1 cellular context compared by ENCODE assay signal in the genomic region with DNA sequence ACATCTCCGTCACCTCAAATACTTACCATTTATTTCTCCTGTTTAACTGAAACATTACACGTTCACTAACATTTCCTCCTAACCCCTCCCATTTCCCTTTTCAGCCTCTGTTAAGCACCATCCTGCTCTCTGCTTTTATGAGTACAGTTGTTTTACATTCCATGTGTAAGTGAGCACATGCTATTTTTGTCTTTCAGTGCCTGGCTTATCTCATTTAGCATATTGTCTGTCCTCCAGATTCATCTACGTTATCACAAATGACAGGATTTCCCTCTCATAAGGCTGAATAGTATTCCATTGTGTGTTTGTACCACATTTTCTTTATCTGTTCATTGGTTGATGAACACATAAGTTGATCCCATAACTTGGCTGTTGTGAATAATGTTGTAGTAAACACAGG.
TF ChIP-seq lines count a peak whose summit lies in the region.

No MANE protein-coding gene starts in this region.

TF ChIP-seq in K562, 482 proteins besides CTCF, POLR2A, EP300 and RAD21 (continued from another document and continues in another):
- TF ChIP-seq, protein P1, sequence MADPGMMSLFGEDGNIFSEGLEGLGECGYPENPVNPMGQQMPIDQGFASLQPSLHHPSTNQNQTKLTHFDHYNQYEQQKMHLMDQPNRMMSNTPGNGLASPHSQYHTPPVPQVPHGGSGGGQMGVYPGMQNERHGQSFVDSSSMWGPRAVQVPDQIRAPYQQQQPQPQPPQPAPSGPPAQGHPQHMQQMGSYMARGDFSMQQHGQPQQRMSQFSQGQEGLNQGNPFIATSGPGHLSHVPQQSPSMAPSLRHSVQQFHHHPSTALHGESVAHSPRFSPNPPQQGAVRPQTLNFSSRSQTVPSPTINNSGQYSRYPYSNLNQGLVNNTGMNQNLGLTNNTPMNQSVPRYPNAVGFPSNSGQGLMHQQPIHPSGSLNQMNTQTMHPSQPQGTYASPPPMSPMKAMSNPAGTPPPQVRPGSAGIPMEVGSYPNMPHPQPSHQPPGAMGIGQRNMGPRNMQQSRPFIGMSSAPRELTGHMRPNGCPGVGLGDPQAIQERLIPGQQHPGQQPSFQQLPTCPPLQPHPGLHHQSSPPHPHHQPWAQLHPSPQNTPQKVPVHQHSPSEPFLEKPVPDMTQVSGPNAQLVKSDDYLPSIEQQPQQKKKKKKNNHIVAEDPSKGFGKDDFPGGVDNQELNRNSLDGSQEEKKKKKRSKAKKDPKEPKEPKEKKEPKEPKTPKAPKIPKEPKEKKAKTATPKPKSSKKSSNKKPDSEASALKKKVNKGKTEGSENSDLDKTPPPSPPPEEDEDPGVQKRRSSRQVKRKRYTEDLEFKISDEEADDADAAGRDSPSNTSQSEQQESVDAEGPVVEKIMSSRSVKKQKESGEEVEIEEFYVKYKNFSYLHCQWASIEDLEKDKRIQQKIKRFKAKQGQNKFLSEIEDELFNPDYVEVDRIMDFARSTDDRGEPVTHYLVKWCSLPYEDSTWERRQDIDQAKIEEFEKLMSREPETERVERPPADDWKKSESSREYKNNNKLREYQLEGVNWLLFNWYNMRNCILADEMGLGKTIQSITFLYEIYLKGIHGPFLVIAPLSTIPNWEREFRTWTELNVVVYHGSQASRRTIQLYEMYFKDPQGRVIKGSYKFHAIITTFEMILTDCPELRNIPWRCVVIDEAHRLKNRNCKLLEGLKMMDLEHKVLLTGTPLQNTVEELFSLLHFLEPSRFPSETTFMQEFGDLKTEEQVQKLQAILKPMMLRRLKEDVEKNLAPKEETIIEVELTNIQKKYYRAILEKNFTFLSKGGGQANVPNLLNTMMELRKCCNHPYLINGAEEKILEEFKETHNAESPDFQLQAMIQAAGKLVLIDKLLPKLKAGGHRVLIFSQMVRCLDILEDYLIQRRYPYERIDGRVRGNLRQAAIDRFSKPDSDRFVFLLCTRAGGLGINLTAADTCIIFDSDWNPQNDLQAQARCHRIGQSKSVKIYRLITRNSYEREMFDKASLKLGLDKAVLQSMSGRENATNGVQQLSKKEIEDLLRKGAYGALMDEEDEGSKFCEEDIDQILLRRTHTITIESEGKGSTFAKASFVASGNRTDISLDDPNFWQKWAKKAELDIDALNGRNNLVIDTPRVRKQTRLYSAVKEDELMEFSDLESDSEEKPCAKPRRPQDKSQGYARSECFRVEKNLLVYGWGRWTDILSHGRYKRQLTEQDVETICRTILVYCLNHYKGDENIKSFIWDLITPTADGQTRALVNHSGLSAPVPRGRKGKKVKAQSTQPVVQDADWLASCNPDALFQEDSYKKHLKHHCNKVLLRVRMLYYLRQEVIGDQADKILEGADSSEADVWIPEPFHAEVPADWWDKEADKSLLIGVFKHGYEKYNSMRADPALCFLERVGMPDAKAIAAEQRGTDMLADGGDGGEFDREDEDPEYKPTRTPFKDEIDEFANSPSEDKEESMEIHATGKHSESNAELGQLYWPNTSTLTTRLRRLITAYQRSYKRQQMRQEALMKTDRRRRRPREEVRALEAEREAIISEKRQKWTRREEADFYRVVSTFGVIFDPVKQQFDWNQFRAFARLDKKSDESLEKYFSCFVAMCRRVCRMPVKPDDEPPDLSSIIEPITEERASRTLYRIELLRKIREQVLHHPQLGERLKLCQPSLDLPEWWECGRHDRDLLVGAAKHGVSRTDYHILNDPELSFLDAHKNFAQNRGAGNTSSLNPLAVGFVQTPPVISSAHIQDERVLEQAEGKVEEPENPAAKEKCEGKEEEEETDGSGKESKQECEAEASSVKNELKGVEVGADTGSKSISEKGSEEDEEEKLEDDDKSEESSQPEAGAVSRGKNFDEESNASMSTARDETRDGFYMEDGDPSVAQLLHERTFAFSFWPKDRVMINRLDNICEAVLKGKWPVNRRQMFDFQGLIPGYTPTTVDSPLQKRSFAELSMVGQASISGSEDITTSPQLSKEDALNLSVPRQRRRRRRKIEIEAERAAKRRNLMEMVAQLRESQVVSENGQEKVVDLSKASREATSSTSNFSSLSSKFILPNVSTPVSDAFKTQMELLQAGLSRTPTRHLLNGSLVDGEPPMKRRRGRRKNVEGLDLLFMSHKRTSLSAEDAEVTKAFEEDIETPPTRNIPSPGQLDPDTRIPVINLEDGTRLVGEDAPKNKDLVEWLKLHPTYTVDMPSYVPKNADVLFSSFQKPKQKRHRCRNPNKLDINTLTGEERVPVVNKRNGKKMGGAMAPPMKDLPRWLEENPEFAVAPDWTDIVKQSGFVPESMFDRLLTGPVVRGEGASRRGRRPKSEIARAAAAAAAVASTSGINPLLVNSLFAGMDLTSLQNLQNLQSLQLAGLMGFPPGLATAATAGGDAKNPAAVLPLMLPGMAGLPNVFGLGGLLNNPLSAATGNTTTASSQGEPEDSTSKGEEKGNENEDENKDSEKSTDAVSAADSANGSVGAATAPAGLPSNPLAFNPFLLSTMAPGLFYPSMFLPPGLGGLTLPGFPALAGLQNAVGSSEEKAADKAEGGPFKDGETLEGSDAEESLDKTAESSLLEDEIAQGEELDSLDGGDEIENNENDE (IDR thresholded peaks at IDR 0.05; ENCODE audit: low read depth, low read length): no peak
- TF ChIP-seq, protein P2, sequence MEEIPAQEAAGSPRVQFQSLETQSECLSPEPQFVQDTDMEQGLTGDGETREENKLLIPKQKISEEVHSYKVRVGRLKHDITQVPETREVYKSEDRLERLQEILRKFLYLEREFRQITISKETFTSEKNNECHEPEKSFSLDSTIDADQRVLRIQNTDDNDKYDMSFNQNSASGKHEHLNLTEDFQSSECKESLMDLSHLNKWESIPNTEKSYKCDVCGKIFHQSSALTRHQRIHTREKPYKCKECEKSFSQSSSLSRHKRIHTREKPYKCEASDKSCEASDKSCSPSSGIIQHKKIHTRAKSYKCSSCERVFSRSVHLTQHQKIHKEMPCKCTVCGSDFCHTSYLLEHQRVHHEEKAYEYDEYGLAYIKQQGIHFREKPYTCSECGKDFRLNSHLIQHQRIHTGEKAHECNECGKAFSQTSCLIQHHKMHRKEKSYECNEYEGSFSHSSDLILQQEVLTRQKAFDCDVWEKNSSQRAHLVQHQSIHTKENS (CRISPR knock-in tag; IDR thresholded peaks at IDR 0.05): no peak
- TF ChIP-seq, protein P3, sequence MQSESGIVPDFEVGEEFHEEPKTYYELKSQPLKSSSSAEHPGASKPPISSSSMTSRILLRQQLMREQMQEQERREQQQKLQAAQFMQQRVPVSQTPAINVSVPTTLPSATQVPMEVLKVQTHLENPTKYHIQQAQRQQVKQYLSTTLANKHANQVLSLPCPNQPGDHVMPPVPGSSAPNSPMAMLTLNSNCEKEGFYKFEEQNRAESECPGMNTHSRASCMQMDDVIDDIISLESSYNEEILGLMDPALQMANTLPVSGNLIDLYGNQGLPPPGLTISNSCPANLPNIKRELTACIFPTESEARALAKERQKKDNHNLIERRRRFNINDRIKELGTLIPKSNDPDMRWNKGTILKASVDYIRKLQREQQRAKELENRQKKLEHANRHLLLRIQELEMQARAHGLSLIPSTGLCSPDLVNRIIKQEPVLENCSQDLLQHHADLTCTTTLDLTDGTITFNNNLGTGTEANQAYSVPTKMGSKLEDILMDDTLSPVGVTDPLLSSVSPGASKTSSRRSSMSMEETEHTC (IDR thresholded peaks at IDR 0.05): no peak
- TF ChIP-seq, protein P4, sequence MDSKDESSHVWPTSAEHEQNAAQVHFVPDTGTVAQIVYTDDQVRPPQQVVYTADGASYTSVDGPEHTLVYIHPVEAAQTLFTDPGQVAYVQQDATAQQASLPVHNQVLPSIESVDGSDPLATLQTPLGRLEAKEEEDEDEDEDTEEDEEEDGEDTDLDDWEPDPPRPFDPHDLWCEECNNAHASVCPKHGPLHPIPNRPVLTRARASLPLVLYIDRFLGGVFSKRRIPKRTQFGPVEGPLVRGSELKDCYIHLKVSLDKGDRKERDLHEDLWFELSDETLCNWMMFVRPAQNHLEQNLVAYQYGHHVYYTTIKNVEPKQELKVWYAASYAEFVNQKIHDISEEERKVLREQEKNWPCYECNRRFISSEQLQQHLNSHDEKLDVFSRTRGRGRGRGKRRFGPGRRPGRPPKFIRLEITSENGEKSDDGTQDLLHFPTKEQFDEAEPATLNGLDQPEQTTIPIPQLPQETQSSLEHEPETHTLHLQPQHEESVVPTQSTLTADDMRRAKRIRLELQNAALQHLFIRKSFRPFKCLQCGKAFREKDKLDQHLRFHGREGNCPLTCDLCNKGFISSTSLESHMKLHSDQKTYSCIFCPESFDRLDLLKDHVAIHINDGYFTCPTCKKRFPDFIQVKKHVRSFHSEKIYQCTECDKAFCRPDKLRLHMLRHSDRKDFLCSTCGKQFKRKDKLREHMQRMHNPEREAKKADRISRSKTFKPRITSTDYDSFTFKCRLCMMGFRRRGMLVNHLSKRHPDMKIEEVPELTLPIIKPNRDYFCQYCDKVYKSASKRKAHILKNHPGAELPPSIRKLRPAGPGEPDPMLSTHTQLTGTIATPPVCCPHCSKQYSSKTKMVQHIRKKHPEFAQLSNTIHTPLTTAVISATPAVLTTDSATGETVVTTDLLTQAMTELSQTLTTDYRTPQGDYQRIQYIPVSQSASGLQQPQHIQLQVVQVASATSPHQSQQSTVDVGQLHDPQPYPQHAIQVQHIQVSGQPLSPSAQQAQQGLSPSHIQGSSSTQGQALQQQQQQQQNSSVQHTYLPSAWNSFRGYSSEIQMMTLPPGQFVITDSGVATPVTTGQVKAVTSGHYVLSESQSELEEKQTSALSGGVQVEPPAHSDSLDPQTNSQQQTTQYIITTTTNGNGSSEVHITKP (IDR thresholded peaks at IDR 0.05; ENCODE audit: partially characterized antibody): no peak
- TF ChIP-seq CXXC5 (CRISPR knock-in tag; IDR thresholded peaks at IDR 0.05) (no peak; the same call in 1 of the 2 replicates), ZNF778 (CRISPR knock-in tag; IDR thresholded peaks at IDR 0.05) (no peak), SMAD3 (CRISPR knock-in tag; conservative IDR thresholded peaks at IDR 0.05) (no peak), SP1 (CRISPR knock-in tag; IDR thresholded peaks at IDR 0.05) (peak; percentile 72), U2AF1 (optimal IDR thresholded peaks at IDR 0.05; ENCODE audit: low read depth, low read length) (no peak), HIVEP1 (CRISPR knock-in tag; IDR thresholded peaks at IDR 0.05) (no peak), ZNF133 (CRISPR knock-in tag; IDR thresholded peaks at IDR 0.05) (no peak), IRF2 (CRISPR knock-in tag; IDR thresholded peaks at IDR 0.05) (no peak), EWSR1 (IDR thresholded peaks at IDR 0.05; ENCODE audit: borderline replicate concordance, low read depth, partially characterized antibody) (no peak)
- TF ChIP-seq, protein P5, sequence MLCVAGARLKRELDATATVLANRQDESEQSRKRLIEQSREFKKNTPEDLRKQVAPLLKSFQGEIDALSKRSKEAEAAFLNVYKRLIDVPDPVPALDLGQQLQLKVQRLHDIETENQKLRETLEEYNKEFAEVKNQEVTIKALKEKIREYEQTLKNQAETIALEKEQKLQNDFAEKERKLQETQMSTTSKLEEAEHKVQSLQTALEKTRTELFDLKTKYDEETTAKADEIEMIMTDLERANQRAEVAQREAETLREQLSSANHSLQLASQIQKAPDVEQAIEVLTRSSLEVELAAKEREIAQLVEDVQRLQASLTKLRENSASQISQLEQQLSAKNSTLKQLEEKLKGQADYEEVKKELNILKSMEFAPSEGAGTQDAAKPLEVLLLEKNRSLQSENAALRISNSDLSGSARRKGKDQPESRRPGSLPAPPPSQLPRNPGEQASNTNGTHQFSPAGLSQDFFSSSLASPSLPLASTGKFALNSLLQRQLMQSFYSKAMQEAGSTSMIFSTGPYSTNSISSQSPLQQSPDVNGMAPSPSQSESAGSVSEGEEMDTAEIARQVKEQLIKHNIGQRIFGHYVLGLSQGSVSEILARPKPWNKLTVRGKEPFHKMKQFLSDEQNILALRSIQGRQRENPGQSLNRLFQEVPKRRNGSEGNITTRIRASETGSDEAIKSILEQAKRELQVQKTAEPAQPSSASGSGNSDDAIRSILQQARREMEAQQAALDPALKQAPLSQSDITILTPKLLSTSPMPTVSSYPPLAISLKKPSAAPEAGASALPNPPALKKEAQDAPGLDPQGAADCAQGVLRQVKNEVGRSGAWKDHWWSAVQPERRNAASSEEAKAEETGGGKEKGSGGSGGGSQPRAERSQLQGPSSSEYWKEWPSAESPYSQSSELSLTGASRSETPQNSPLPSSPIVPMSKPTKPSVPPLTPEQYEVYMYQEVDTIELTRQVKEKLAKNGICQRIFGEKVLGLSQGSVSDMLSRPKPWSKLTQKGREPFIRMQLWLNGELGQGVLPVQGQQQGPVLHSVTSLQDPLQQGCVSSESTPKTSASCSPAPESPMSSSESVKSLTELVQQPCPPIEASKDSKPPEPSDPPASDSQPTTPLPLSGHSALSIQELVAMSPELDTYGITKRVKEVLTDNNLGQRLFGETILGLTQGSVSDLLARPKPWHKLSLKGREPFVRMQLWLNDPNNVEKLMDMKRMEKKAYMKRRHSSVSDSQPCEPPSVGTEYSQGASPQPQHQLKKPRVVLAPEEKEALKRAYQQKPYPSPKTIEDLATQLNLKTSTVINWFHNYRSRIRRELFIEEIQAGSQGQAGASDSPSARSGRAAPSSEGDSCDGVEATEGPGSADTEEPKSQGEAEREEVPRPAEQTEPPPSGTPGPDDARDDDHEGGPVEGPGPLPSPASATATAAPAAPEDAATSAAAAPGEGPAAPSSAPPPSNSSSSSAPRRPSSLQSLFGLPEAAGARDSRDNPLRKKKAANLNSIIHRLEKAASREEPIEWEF (CRISPR knock-in tag; IDR thresholded peaks at IDR 0.05): 0 out of 2 replicates have a peak, but pooled peaks have one; percentile 49
